23 cellular contexts compared by ENCODE assay signal in the genomic region with DNA sequence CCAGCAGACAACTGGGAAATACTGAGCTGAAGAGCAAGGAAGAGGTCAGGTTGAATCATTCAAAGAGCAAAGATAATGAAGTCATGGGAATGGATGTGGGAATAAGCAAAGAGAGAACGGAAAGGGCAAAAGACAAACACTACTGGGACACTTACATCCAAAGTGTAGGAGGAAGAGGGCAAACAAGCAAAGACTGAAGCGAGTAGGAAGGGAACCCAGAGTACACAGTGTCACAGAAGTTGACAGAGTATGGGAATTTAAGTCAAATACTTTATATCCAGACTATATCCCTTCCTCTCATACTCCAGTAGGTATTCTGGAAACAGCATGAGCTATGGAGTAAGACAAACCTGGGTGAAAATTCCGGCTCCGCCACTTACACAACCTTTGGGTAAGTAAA. TPM values are rescaled to one million over a fixed set of nuclear protein-coding genes. Genes with fewer than 3 reads are reported as not detected.
"Had no signal": no experiment of that assay in that cellular context is flagged by ENCODE, and none has a peak within 500 bp of the region (broad histone marks: within the 10 kb centered on the region; RNA-seq: fewer than 3 reads in every experiment).

No MANE protein-coding gene starts in this region.

- H3K27me3 ChIP-seq: SJSA1 had no signal

- DNase-seq: IMR-90, Kasumi-1, KG1, MM.1S, NCI-H1092 treated with DMSO at 0.1 percent for 48 hours, NCI-H1436, NCI-H187, NCI-H2029, NCI-H2081 treated with DMSO at 0.1 percent for 48 hours, NCI-H2171, NCI-H226, NCI-H446, NCI-H510A, NCI-H524 treated with DMSO at 0.1 percent for 48 hours, NCI-H69, NCI-H774, Right ventricle myocardium superior, RPMI8226, SIG-M5 had no signal

- FAIRE-seq: RCC 7860 had no signal

- H3K4me1 ChIP-seq: SJSA1 had no signal

- H3K4me3 ChIP-seq: SJSA1, SK-N-MC had no signal

- H3K27ac ChIP-seq: SJSA1, SK-N-MC had no signal

- H3K36me3 ChIP-seq: SJSA1 had no signal

- H3K9me3 ChIP-seq: SJSA1 had no signal

RNA-seq across cellular contexts. Expression of a gene that starts 12.5 kb away (rescaled TPM):
- total RNA-seq: IMR-90, M059J had no signal
